In the genomic region with DNA sequence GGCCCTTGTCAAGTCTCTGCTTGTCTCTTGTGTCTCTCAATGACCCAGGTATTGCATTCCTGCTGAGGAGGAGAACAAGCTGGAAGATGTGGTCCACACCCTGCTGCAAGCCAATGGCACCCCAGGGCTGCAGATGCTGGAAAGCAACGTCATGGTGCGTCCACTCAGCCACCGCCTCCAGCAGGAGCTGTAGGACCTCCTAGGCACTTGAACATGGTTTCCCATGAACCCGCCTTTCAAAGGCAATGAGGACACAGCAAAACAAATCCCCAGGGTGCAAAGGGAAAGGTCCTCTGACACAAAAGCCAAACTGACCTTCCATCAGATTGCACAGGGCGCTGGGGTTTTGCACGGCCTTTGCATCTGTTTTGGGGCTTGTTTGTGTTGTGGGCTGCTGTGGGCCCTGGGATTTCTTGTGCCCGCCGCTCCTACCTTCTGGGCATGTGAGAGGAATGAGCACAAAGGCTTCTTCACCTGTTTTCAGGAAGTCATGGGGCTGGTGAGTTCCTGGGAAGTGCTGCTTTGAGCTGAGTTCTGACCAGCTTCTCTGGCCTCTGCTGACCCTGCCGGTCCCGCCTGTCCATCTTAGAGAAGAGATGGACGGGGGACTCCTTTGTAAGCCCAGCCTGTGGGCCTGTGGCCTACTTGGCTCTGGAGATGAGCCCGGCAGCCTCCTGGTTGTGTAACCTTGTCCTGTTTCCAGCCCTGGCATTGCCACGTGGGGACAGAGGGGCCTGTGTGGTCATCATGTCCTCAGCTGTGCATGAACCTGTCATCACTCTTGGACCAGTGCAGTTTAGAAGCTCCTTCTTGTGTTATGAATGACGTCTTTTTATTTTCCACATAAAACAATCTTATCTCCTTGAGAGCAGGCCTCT, we compare ENCODE assay signal across 14 cellular contexts.
DNase-seq lines count a peak whose midpoint lies in the region; ATAC-seq and TF ChIP-seq lines count a peak whose summit lies in the region.
"Had no signal": no experiment of that assay in that cellular context is flagged by ENCODE, and none has a peak within 500 bp of the region (broad histone marks: within the 10 kb centered on the region; RNA-seq: fewer than 3 reads in every experiment).

No MANE protein-coding gene starts in this region.

- H3K36me3 Mint-ChIP-seq in endothelial cell (ENCODE audit: low read depth, unreplicated experiment) (peaks cover 67% of the 10 kb centered on the region), type B pancreatic cell (peaks cover 43% of the 10 kb centered on the region)

- no peak for DNase-seq in stimulated activated naive CD8-positive, alpha-beta T cell treated with anti-CD3 and anti-CD28 coated beads, Interleukin-15, amount 100 ng/mL, for 72 hours
- DNase-seq in stimulated activated naive CD8-positive, alpha-beta T cell treated with anti-CD3 and anti-CD28 coated beads, Interleukin-15, Interleukin-2, amounts not matched to agents 100 U/mL and 50 U/mL, for 24 hours, result no peak
- no peak for DNase-seq in endothelial cell (ENCODE audit: low spot score)
- peak; percentile 47 for DNase-seq in midbrain (lab: John Stamatoyannopoulos, UW)
- DNase-seq in type B pancreatic cell (ENCODE audit: extremely low spot score, unreplicated experiment), result no peak
- no peak for DNase-seq in NCI-H524 (lab: John Stamatoyannopoulos, UW)
- DNase-seq in hepatic stellate cell (ENCODE audit: low spot score), result no peak
- DNase-seq: activated B cell treated with CpG ODN at 0.5 μM for 24 hours; COR-L47; H7; NCI-H2107; NCI-H774; stimulated activated CD4-positive, alpha-beta T cell treated with anti-CD3 and anti-CD28 coated beads, Interleukin-12 subunit alpha, Interleukin-12 subunit beta, amount 100 ng/mL, for 4 hours had no signal

- H3K9me3 Mint-ChIP-seq in stimulated activated naive CD8-positive, alpha-beta T cell treated with anti-CD3 and anti-CD28 coated beads, Interleukin-15, amount 100 ng/mL, for 72 hours, result no peaks in the 10 kb centered on the region
- no peaks in the 10 kb centered on the region for H3K9me3 Mint-ChIP-seq in endothelial cell (ENCODE audit: unreplicated experiment)
- no peaks in the 10 kb centered on the region for H3K9me3 Mint-ChIP-seq in type B pancreatic cell
- H3K9me3 Mint-ChIP-seq: activated B cell treated with CpG ODN at 0.5 μM for 24 hours had no signal

- H3K27ac Mint-ChIP-seq in stimulated activated naive CD8-positive, alpha-beta T cell treated with anti-CD3 and anti-CD28 coated beads, Interleukin-15, amount 100 ng/mL, for 72 hours, result peak overlapping the region; percentile 17 to 42
- H3K27ac Mint-ChIP-seq in endothelial cell (ENCODE audit: unreplicated experiment) (no peak overlapping the region), type B pancreatic cell (peak overlapping the region; percentile 34)
- H3K27ac Mint-ChIP-seq: activated B cell treated with CpG ODN at 0.5 μM for 24 hours had no signal

- no peak overlapping the region for H3K4me3 Mint-ChIP-seq in stimulated activated naive CD8-positive, alpha-beta T cell treated with anti-CD3 and anti-CD28 coated beads, Interleukin-15, amount 100 ng/mL, for 72 hours
- H3K4me3 Mint-ChIP-seq in endothelial cell (ENCODE audit: unreplicated experiment) (peak overlapping the region; percentile 72), type B pancreatic cell (no peak overlapping the region)
- H3K4me3 Mint-ChIP-seq: activated B cell treated with CpG ODN at 0.5 μM for 24 hours had no signal

- TF ChIP-seq CTCF in endothelial cell (IDR thresholded peaks at IDR 0.05; ENCODE audit: unreplicated experiment), result no peak
- no peak for TF ChIP-seq CTCF in type B pancreatic cell (conservative IDR thresholded peaks at IDR 0.05)

- no peak for ATAC-seq in stimulated activated naive CD8-positive, alpha-beta T cell treated with anti-CD3 and anti-CD28 coated beads, Interleukin-15, amount 100 ng/mL, for 72 hours
- no peak for ATAC-seq in stimulated activated naive CD8-positive, alpha-beta T cell treated with anti-CD3 and anti-CD28 coated beads, Interleukin-15, Interleukin-2, amounts not matched to agents 100 U/mL and 50 U/mL, for 24 hours
- ATAC-seq in GM19324 (IDR thresholded peaks at IDR 0.05; ENCODE audit: low FRiP score, unreplicated experiment), result no peak

- no peaks in the 10 kb centered on the region for H3K27me3 Mint-ChIP-seq in stimulated activated naive CD8-positive, alpha-beta T cell treated with anti-CD3 and anti-CD28 coated beads, Interleukin-15, amount 100 ng/mL, for 72 hours
- peaks cover 17% of the 10 kb centered on the region for H3K27me3 Mint-ChIP-seq in endothelial cell (ENCODE audit: unreplicated experiment)
- H3K27me3 Mint-ChIP-seq in type B pancreatic cell, result no peaks in the 10 kb centered on the region
- H3K27me3 Mint-ChIP-seq: activated B cell treated with CpG ODN at 0.5 μM for 24 hours had no signal

- H3K4me1 Mint-ChIP-seq in stimulated activated naive CD8-positive, alpha-beta T cell treated with anti-CD3 and anti-CD28 coated beads, Interleukin-15, amount 100 ng/mL, for 72 hours, result peaks cover 13% of the 10 kb centered on the region
- H3K4me1 Mint-ChIP-seq in endothelial cell (ENCODE audit: unreplicated experiment) (peaks cover 15% of the 10 kb centered on the region), type B pancreatic cell (ENCODE audit: unreplicated experiment) (peaks cover 11% of the 10 kb centered on the region)
- H3K4me1 Mint-ChIP-seq: activated B cell treated with CpG ODN at 0.5 μM for 24 hours had no signal
